Comparison of ENCODE assay signal across 8 cellular contexts in the genomic region with DNA sequence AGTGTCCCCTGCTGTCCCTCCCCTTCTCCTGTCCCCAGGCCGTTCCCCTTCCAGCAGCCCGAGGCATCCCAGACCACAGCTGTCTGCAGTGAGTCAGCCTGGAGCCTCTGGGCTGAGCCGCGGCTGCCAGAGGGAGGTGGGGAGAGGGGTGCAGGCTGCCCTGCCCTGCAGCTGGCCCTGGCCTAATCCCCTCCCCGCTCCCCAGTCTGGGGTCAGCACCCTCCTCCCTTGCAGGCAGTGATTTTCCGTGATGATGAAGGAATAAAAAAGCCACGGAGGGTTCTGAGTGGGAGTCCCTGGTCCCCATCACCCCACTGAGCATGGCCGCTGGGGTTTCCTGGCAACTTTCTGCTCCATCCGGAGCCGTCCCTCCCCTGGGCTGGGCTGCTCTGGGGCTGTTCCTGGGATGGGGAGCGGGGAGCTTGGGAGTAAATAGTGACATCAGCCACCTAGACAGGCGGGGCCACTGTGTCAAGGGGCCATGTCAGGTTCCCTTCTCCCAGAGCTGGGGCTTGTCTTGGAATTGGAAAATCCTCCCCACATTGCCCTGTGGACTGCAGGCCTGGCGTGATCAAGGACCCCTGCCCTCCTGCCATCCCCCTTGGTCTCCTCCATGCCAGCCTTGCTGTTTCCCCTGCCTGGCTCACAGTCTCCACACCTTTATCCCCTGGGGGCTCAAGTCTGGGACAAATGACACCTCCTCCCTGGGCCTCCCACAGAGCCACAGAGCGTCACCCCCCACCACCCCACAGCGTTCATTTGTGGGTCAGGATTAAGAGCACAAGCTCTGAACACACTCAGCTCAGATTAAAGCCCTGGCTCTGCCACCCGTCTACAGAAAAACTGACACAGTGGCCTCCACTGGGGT. TPM values are rescaled to one million over a fixed set of nuclear protein-coding genes. Genes with fewer than 3 reads are reported as not detected.
DNase-seq lines count a peak whose midpoint lies in the region; ATAC-seq and TF ChIP-seq lines count a peak whose summit lies in the region.

No MANE protein-coding gene starts in this region.

- peak overlapping the region; percentile 33; the same call in 1 of the 2 replicates for H3K4me3 ChIP-seq in PC-3 (ENCODE audit: low read length)
- H3K4me3 ChIP-seq in duodenal mucosa (ENCODE audit: low read depth in 1 of 2, low read length in 2 of 2) = peak overlapping the region in 1 of 2 donors; percentile 11
- peak overlapping the region in 1 of 2 donors; percentile 30 for H3K4me3 ChIP-seq in vagina

- peak overlapping the region; percentile 12; the same call in 1 of the 2 replicates for H2AFZ ChIP-seq in PC-3 (ENCODE audit: low read length)

- peaks cover 55% of the 10 kb centered on the region for H3K4me1 ChIP-seq in PC-3 (ENCODE audit: insufficient read depth, low read length)
- peaks cover 28 to 34% of the 10 kb centered on the region in 2 donors for H3K4me1 ChIP-seq in duodenal mucosa (ENCODE audit: control insufficient read depth in 1 of 2, insufficient read depth in 2 of 2, low read length in 2 of 2)
- H3K4me1 ChIP-seq in vagina = peaks cover 68% of the 10 kb centered on the region

- H3K9me3 ChIP-seq in PC-3 (ENCODE audit: low read length) = no peaks in the 10 kb centered on the region
- H3K9me3 ChIP-seq in duodenal mucosa (ENCODE audit: control insufficient read depth in 1 of 2, low read length in 2 of 2) = no peaks in the 10 kb centered on the region
- H3K9me3 ChIP-seq in vagina = no peaks in the 10 kb centered on the region

- CTCF ChIA-PET in PC-3 (lab: Charles Lee) = interaction anchor here (0.6 to 1.9 kb wide), 6 partner anchors 14 to 89 kb away, joined by 3 to 22 read pairs (median 6); partner anchors contain the start of gene KANK2

- no peaks in the 10 kb centered on the region for H3K36me3 ChIP-seq in PC-3 (ENCODE audit: low read depth, low read length)
- no peaks in the 10 kb centered on the region for H3K36me3 ChIP-seq in duodenal mucosa (ENCODE audit: control insufficient read depth in 1 of 2, insufficient read depth in 2 of 2, low read length in 2 of 2)
- H3K36me3 ChIP-seq in vagina = no peaks in the 10 kb centered on the region

- H3K27me3 ChIP-seq in PC-3 (ENCODE audit: low read length) (no peaks in the 10 kb centered on the region), duodenal mucosa (ENCODE audit: control insufficient read depth in 1 of 2, insufficient read depth in 2 of 2, low read length in 2 of 2) (peaks cover 0 to 8% of the 10 kb centered on the region in 2 donors), vagina (no peaks in the 10 kb centered on the region)

- H3K27ac ChIP-seq in PC-3 (ENCODE audit: low read length) = peak overlapping the region; percentile 90
- H3K27ac ChIP-seq in duodenal mucosa (ENCODE audit: low read depth, low read length) = peak overlapping the region; percentile 78
- H3K27ac ChIP-seq in vagina = peak overlapping the region; percentile 94

- peak; percentile 89 for DNase-seq in GM03348 (ENCODE audit: low spot score)
- DNase-seq in PC-3 = peak; percentile 89
- DNase-seq in mesenteric fat pad (ENCODE audit: low spot score) = peak; percentile 91
- peak in 1 of 2 donors; percentile 95 for DNase-seq in vagina (ENCODE audit: extremely low spot score in 2 of 2)
- DNase-seq in NCI-H128 (lab: John Stamatoyannopoulos, UW; ENCODE audit: unreplicated experiment) = no peak

- intact Hi-C loops in PC-3 (cut with micrococcal nuclease) = loop anchor here (1.0 kb wide), 4 partner anchors 16 to 64 kb away; partner anchors contain the start of genes KANK2 and SPC24
- intact Hi-C loops in vagina (cut with DNase I) = loop anchor here (1.0 to 5.0 kb wide), 2 partner anchors 47 to 65 kb away; no protein-coding TSS in a partner anchor

- no peaks in the 10 kb centered on the region for H3K79me2 ChIP-seq in PC-3 (ENCODE audit: low read length)

- H3K4me2 ChIP-seq in PC-3 (ENCODE audit: low read length) = peak overlapping the region; percentile 75

- TF ChIP-seq CTCF in PC-3 (conservative IDR thresholded peaks at IDR 0.05; ENCODE audit: low read depth, low read length) (no peak), vagina (IDR thresholded peaks at IDR 0.05) (no peak)

- BruUV-seq in PC-3 (replicated peaks; lab: Mats Ljungman, UMichigan) = no TSS peak

- ATAC-seq in PC-3 (peak; percentile 57), HG03095 (IDR thresholded peaks at IDR 0.05; ENCODE audit: unreplicated experiment) (no peak), GM18870 (IDR thresholded peaks at IDR 0.05; ENCODE audit: unreplicated experiment) (no peak)

- peak in 1 of 2 donors; percentile 8 for TF ChIP-seq POLR2A in vagina (IDR thresholded peaks at IDR 0.05)

- H3K9me2 ChIP-seq in PC-3 (replicated peaks; ENCODE audit: low read length) = no peaks in the 10 kb centered on the region

- POLR2A ChIA-PET in PC-3 (lab: Charles Lee; ENCODE audit: unreplicated experiment) = interaction anchor here (0.5 kb wide), 2 partner anchors 21 to 212 kb away, joined by 5 to 24 read pairs; no protein-coding TSS in a partner anchor

- H3F3A ChIP-seq in PC-3 (ENCODE audit: low read length, unreplicated experiment) = peaks cover 12% of the 10 kb centered on the region

- no peaks in the 10 kb centered on the region for H4K20me1 ChIP-seq in PC-3 (ENCODE audit: low read length)

- peak overlapping the region; percentile 63 for H3K9ac ChIP-seq in PC-3 (ENCODE audit: low read length)
- peak overlapping the region in 1 of 2 donors; percentile 25 for H3K9ac ChIP-seq in duodenal mucosa (ENCODE audit: low read depth in 1 of 2, low read length in 2 of 2)

RNA-seq across cellular contexts. Expression of gene SPC24, which starts 16.7 kb away (rescaled TPM):
- total RNA-seq in PC-3 (2014; rRNA removed) (136 and 142 TPM in 2 replicates), mesenteric fat pad (0.77 TPM), vagina (2.7 TPM)

RNA-seq across cellular contexts. Expression of gene LDLR, which starts 49.6 kb away (rescaled TPM):
- total RNA-seq in PC-3 (2014; rRNA removed) = 302 and 349 TPM in 2 replicates
- total RNA-seq in mesenteric fat pad = 109 TPM
- total RNA-seq in vagina = 135 TPM

RNA-seq across cellular contexts. Expression of gene KANK2, which starts 58.5 kb away (rescaled TPM):
- total RNA-seq in PC-3 (2014; rRNA removed) (96.6 and 98.4 TPM in 2 replicates), mesenteric fat pad (121 TPM), vagina (486 TPM)

Comparison
In these comparisons a context has a peak if more than half of its experiments do, and no peak if none do; other contexts are left out.
1. RNA of gene SPC24, which starts 16.7 kb away (total RNA-seq): 136 to 142 TPM in PC-3; 2.7 TPM in vagina (single experiment) and 0.77 TPM in mesenteric fat pad (single experiment); every median in the first group is over 10 times any median in the second.
2. Peak in every context shown above with its lines, with median percentiles within 50 percentile points of each other: H3K27ac ChIP-seq.